ENCODE assay signal across 8 cellular contexts in genomic region chr10:128859738-128860386, GRCh38.
DNase-seq lines count a peak whose midpoint lies in the region; ATAC-seq, FAIRE-seq and TF ChIP-seq lines count a peak whose summit lies in the region.

No MANE protein-coding gene starts in this region.

- TF ChIP-seq POLR2A in GM12892 (IDR thresholded peaks at IDR 0.05; ENCODE audit: low read depth, low read length): no peak

- H3K4me1 Mint-ChIP-seq in CD8-positive, alpha-beta T cell (ENCODE audit: low read depth): no peaks in the 10 kb centered on the region

- H3K27me3 ChIP-seq in CD8-positive, alpha-beta T cell (ENCODE audit: insufficient read depth, low read length): no peaks in the 10 kb centered on the region
- H3K27me3 ChIP-seq in H7 (ENCODE audit: control insufficient read depth, insufficient read depth, low read length): no peaks in the 10 kb centered on the region
- H3K27me3 ChIP-seq in WERI-Rb-1 (ENCODE audit: insufficient read depth, low read depth, severe bottlenecking): peaks cover 3% of the 10 kb centered on the region

- TF ChIP-seq CTCF in CD8-positive, alpha-beta T cell (IDR thresholded peaks at IDR 0.05): peak; percentile 28
- TF ChIP-seq CTCF in WERI-Rb-1 (IDR thresholded peaks at IDR 0.05; ENCODE audit: low read depth, low read length): peak; percentile 46

- POLR2A ChIA-PET in CD8-positive, alpha-beta T cell (lab: Charles Lee): no interaction called here

- H3K36me3 Mint-ChIP-seq in CD8-positive, alpha-beta T cell: no peaks in the 10 kb centered on the region

- no peaks in the 10 kb centered on the region for H3K9me3 ChIP-seq in CD8-positive, alpha-beta T cell (ENCODE audit: low read length)
- H3K9me3 ChIP-seq in WERI-Rb-1 (ENCODE audit: severe bottlenecking): no peaks in the 10 kb centered on the region

- no peak overlapping the region for H3K27ac ChIP-seq in CD8-positive, alpha-beta T cell (ENCODE audit: low read depth, low read length)
- no peak overlapping the region for H3K27ac ChIP-seq in WERI-Rb-1

- no peak overlapping the region for H3K27ac Mint-ChIP-seq in CD8-positive, alpha-beta T cell

- no peak overlapping the region for H3K4me3 ChIP-seq in CD8-positive, alpha-beta T cell (ENCODE audit: low read depth, low read length)
- H3K4me3 ChIP-seq in H7 (ENCODE audit: insufficient read depth, low read depth, low read length) (no peak overlapping the region), WERI-Rb-1 (ENCODE audit: low read depth, low read length) (no peak overlapping the region)

- H3K36me3 ChIP-seq in CD8-positive, alpha-beta T cell (ENCODE audit: insufficient read depth, low read length): no peaks in the 10 kb centered on the region
- H3K36me3 ChIP-seq in H7 (replicated peaks; ENCODE audit: control insufficient read depth, insufficient read depth, low read length) (no peaks in the 10 kb centered on the region), WERI-Rb-1 (no peaks in the 10 kb centered on the region)

- H3K4me1 ChIP-seq in CD8-positive, alpha-beta T cell (ENCODE audit: insufficient read depth, low read length): no peaks in the 10 kb centered on the region

- H3K9me3 Mint-ChIP-seq in CD8-positive, alpha-beta T cell: no peaks in the 10 kb centered on the region

- H3K4me3 Mint-ChIP-seq in CD8-positive, alpha-beta T cell: no peak overlapping the region

- intact Hi-C loops in CD8-positive, alpha-beta T cell (cut with DNase I, micrococcal nuclease): no loop called here

- no peak for ATAC-seq in CD8-positive, alpha-beta T cell
- ATAC-seq in HG03432 (IDR thresholded peaks at IDR 0.05; ENCODE audit: unreplicated experiment) (no peak), HG03354 (IDR thresholded peaks at IDR 0.05; ENCODE audit: poor library complexity, severe bottlenecking, unreplicated experiment) (no peak)

- CTCF ChIA-PET in CD8-positive, alpha-beta T cell (lab: Charles Lee): interaction anchor here (0.9 to 1.9 kb wide), 4 partner anchors 8 to 32 kb away, joined by 3 to 4 read pairs (median 3); no protein-coding TSS in a partner anchor

- peak in 1 of 7 experiments; percentile 18 for DNase-seq in CD8-positive, alpha-beta T cell
- DNase-seq in H7: peak; percentile 62
- peak; percentile 39 for DNase-seq in WERI-Rb-1
- DNase-seq in left kidney (ENCODE audit: low read depth, low spot score): peak; percentile 26
- DNase-seq in NOMO-1 treated with dmso at 0.1 percent for 144 hours (lab: John Stamatoyannopoulos, UW; ENCODE audit: unreplicated experiment): no peak
- no peak for DNase-seq in GM12892 (ENCODE audit: insufficient read length)

- H3K27me3 Mint-ChIP-seq in CD8-positive, alpha-beta T cell (ENCODE audit: low read depth): no peaks in the 10 kb centered on the region

- FAIRE-seq in GM12892 (lab: Jason Lieb, UNC): no peak

Comparison
In these comparisons a context has a peak if more than half of its experiments do, and no peak if none do; other contexts are left out.
1. DNase-seq: peak in H7 (single experiment), WERI-Rb-1 (single experiment) and left kidney (single experiment); none in NOMO-1 treated with dmso at 0.1 percent for 144 hours (single experiment) and GM12892 (single experiment).